ENCODE assay signal across 1 cellular context in the genomic region with DNA sequence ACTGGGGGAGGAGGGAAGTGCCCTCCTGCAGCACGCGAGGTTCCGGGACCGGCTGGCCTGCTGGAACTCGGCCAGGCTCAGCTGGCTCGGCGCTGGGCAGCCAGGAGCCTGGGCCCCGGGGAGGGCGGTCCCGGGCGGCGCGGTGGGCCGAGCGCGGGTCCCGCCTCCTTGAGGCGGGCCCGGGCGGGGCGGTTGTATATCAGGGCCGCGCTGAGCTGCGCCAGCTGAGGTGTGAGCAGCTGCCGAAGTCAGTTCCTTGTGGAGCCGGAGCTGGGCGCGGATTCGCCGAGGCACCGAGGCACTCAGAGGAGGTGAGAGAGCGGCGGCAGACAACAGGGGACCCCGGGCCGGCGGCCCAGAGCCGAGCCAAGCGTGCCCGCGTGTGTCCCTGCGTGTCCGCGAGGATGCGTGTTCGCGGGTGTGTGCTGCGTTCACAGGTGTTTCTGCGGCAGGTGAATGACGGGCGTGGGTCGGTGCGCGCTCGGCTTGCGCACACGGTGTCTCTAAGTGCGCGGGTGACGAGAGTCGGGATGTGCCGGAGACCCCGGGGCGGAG.
TF ChIP-seq lines count a peak whose summit lies in the region.

A gene (plus strand): TSS at position 227 of the 555 bp plus-strand sequence. CDS start 5,388 bp downstream, outside the sequence.

TF ChIP-seq in HepG2, 621 proteins besides CTCF, POLR2A, EP300 and RAD21 (continued from another document and continues in another):
- TF ChIP-seq, protein P1, sequence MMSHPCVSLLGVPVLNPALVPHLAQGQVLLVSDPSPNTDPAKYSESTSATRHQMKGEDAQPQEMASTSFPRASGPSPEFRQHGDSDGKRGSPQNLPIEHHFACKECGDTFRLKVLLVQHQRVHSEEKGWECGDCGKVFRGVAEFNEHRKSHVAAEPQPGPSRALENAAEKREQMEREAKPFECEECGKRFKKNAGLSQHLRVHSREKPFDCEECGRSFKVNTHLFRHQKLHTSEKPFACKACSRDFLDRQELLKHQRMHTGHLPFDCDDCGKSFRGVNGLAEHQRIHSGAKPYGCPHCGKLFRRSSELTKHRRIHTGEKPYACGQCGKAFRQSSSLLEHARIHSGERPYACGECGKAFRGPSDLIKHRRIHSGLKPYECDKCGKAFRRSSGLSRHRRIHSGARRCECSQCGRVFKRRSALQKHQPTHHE (CRISPR knock-in tag; IDR thresholded peaks at IDR 0.05; ENCODE audit: borderline replicate concordance): no peak
- TF ChIP-seq, protein P2, sequence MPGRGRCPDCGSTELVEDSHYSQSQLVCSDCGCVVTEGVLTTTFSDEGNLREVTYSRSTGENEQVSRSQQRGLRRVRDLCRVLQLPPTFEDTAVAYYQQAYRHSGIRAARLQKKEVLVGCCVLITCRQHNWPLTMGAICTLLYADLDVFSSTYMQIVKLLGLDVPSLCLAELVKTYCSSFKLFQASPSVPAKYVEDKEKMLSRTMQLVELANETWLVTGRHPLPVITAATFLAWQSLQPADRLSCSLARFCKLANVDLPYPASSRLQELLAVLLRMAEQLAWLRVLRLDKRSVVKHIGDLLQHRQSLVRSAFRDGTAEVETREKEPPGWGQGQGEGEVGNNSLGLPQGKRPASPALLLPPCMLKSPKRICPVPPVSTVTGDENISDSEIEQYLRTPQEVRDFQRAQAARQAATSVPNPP (CRISPR knock-in tag; IDR thresholded peaks at IDR 0.05): peak; percentile 76
- TF ChIP-seq ZNF510 (CRISPR knock-in tag; IDR thresholded peaks at IDR 0.05; ENCODE audit: low read depth) (peak; percentile 72; the same call in 1 of the 2 replicates), ZNF589 (CRISPR knock-in tag; conservative IDR thresholded peaks at IDR 0.05) (no peak; the same call in 1 of the 2 replicates), HNF4G (IDR thresholded peaks at IDR 0.05; ENCODE audit: borderline replicate concordance, low read depth, low read length) (peak; percentile 52; the same call in 1 of the 2 replicates), HNF4G (CRISPR knock-in tag; IDR thresholded peaks at IDR 0.05; ENCODE audit: borderline replicate concordance, low read depth) (peak; percentile 43; the same call in 1 of the 2 replicates), HOXA5 (CRISPR knock-in tag; IDR thresholded peaks at IDR 0.05) (peak; percentile 90), ZNF232 (CRISPR knock-in tag; IDR thresholded peaks at IDR 0.05; ENCODE audit: borderline replicate concordance) (peak; percentile 82; the same call in 1 of the 2 replicates), ZNF678 (CRISPR knock-in tag; IDR thresholded peaks at IDR 0.05) (no peak; the same call in 1 of the 2 replicates), ISL2 (CRISPR knock-in tag; IDR thresholded peaks at IDR 0.05) (peak; percentile 25; the same call in 1 of the 2 replicates), NR2F1 (CRISPR knock-in tag; IDR thresholded peaks at IDR 0.05) (0 out of 4 replicates have a peak, but pooled peaks of 1 of the 2 experiments have one; percentile 4), NFRKB (IDR thresholded peaks at IDR 0.05) (no peak), MYC (CRISPR knock-in tag; IDR thresholded peaks at IDR 0.05; ENCODE audit: borderline replicate concordance) (0 out of 2 replicates have a peak, but pooled peaks have one; percentile 90), TEAD3 (CRISPR knock-in tag; optimal IDR thresholded peaks at IDR 0.05; ENCODE audit: borderline replicate concordance) (peak; percentile 32), CEBPB (IDR thresholded peaks at IDR 0.05; ENCODE audit: borderline replicate concordance, low read depth, low read length) (no peak), ZNF121 (CRISPR knock-in tag; IDR thresholded peaks at IDR 0.05) (0 out of 2 replicates have a peak, but pooled peaks have one; percentile 23), MIER3 (CRISPR knock-in tag; IDR thresholded peaks at IDR 0.05; ENCODE audit: borderline replicate concordance) (peak; percentile 77; the same call in 1 of the 2 replicates), PCBP1 (IDR thresholded peaks at IDR 0.05; ENCODE audit: borderline replicate concordance, low read depth, low read length) (no peak), ZNF468 (CRISPR knock-in tag; IDR thresholded peaks at IDR 0.05) (peak; percentile 76; the same call in 1 of the 2 replicates), ZFP36L1 (CRISPR knock-in tag; IDR thresholded peaks at IDR 0.05) (peak; percentile 92), SRSF1 (optimal IDR thresholded peaks at IDR 0.05; ENCODE audit: low read depth, low read length) (peak; percentile 74), ZNF775 (CRISPR knock-in tag; IDR thresholded peaks at IDR 0.05; ENCODE audit: borderline replicate concordance) (no peak; the same call in 1 of the 2 replicates), ZNF282 (IDR thresholded peaks at IDR 0.05; ENCODE audit: partially characterized antibody) (no peak), ZBTB7A (CRISPR knock-in tag; IDR thresholded peaks at IDR 0.05) (no peak), ZC3H4 (CRISPR knock-in tag; IDR thresholded peaks at IDR 0.05; ENCODE audit: borderline replicate concordance) (0 out of 2 replicates have a peak, but pooled peaks have one; percentile 11), SRSF9 (IDR thresholded peaks at IDR 0.05; ENCODE audit: borderline replicate concordance, insufficient read depth, low read depth, low read length, poor library complexity, severe bottlenecking) (no peak), YEATS2 (CRISPR knock-in tag; IDR thresholded peaks at IDR 0.05; ENCODE audit: borderline replicate concordance) (0 out of 2 replicates have a peak, but pooled peaks have one; percentile 8), RXRA (CRISPR knock-in tag; IDR thresholded peaks at IDR 0.05) (peak; percentile 62)
- TF ChIP-seq, protein P3, sequence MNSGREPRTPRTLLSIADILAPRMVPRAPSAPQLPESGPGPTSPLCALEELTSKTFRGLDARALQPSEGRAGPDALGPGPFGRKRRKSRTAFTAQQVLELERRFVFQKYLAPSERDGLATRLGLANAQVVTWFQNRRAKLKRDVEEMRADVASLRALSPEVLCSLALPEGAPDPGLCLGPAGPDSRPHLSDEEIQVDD (CRISPR knock-in tag; IDR thresholded peaks at IDR 0.05; ENCODE audit: borderline replicate concordance): peak; percentile 54; the same call in 1 of the 2 replicates
- TF ChIP-seq, protein P4, sequence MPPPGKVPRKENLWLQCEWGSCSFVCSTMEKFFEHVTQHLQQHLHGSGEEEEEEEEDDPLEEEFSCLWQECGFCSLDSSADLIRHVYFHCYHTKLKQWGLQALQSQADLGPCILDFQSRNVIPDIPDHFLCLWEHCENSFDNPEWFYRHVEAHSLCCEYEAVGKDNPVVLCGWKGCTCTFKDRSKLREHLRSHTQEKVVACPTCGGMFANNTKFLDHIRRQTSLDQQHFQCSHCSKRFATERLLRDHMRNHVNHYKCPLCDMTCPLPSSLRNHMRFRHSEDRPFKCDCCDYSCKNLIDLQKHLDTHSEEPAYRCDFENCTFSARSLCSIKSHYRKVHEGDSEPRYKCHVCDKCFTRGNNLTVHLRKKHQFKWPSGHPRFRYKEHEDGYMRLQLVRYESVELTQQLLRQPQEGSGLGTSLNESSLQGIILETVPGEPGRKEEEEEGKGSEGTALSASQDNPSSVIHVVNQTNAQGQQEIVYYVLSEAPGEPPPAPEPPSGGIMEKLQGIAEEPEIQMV (CRISPR knock-in tag; IDR thresholded peaks at IDR 0.05; ENCODE audit: low read depth): no peak
- TF ChIP-seq, protein P5, sequence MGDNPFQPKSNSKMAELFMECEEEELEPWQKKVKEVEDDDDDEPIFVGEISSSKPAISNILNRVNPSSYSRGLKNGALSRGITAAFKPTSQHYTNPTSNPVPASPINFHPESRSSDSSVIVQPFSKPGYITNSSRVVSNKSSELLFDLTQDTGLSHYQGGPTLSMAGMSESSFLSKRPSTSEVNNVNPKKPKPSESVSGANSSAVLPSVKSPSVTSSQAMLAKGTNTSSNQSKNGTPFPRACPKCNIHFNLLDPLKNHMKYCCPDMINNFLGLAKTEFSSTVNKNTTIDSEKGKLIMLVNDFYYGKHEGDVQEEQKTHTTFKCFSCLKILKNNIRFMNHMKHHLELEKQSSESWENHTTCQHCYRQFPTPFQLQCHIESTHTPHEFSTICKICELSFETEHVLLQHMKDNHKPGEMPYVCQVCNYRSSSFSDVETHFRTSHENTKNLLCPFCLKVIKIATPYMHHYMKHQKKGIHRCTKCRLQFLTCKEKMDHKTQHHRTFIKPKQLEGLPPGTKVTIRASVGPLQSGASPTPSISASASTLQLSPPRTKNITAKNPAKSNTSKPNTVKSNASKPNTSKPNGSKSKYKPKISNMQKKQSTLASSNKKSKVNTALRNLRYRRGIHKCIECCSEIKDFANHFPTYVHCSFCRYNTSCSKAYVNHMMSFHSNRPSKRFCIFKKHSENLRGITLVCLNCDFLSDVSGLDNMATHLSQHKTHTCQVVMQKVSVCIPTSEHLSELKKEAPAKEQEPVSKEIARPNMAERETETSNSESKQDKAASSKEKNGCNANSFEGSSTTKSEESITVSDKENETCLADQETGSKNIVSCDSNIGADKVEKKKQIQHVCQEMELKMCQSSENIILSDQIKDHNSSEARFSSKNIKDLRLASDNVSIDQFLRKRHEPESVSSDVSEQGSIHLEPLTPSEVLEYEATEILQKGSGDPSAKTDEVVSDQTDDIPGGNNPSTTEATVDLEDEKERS (CRISPR knock-in tag; IDR thresholded peaks at IDR 0.05): peak; percentile 82
- TF ChIP-seq, protein P6, sequence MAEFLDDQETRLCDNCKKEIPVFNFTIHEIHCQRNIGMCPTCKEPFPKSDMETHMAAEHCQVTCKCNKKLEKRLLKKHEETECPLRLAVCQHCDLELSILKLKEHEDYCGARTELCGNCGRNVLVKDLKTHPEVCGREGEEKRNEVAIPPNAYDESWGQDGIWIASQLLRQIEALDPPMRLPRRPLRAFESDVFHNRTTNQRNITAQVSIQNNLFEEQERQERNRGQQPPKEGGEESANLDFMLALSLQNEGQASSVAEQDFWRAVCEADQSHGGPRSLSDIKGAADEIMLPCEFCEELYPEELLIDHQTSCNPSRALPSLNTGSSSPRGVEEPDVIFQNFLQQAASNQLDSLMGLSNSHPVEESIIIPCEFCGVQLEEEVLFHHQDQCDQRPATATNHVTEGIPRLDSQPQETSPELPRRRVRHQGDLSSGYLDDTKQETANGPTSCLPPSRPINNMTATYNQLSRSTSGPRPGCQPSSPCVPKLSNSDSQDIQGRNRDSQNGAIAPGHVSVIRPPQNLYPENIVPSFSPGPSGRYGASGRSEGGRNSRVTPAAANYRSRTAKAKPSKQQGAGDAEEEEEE (CRISPR knock-in tag; IDR thresholded peaks at IDR 0.05; ENCODE audit: borderline replicate concordance): peak; percentile 11; the same call in 1 of the 2 replicates
- TF ChIP-seq, protein P7, sequence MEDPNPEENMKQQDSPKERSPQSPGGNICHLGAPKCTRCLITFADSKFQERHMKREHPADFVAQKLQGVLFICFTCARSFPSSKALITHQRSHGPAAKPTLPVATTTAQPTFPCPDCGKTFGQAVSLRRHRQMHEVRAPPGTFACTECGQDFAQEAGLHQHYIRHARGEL (CRISPR knock-in tag; IDR thresholded peaks at IDR 0.05): no peak; the same call in 1 of the 2 replicates
- TF ChIP-seq, protein P8, sequence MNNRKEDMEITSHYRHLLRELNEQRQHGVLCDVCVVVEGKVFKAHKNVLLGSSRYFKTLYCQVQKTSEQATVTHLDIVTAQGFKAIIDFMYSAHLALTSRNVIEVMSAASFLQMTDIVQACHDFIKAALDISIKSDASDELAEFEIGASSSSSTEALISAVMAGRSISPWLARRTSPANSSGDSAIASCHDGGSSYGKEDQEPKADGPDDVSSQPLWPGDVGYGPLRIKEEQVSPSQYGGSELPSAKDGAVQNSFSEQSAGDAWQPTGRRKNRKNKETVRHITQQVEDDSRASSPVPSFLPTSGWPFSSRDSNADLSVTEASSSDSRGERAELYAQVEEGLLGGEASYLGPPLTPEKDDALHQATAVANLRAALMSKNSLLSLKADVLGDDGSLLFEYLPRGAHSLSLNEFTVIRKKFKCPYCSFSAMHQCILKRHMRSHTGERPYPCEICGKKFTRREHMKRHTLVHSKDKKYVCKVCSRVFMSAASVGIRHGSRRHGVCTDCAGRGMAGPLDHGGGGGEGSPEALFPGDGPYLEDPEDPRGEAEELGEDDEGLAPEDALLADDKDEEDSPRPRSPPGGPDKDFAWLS (CRISPR knock-in tag; IDR thresholded peaks at IDR 0.05; ENCODE audit: borderline replicate concordance): no peak
- TF ChIP-seq, protein P9, sequence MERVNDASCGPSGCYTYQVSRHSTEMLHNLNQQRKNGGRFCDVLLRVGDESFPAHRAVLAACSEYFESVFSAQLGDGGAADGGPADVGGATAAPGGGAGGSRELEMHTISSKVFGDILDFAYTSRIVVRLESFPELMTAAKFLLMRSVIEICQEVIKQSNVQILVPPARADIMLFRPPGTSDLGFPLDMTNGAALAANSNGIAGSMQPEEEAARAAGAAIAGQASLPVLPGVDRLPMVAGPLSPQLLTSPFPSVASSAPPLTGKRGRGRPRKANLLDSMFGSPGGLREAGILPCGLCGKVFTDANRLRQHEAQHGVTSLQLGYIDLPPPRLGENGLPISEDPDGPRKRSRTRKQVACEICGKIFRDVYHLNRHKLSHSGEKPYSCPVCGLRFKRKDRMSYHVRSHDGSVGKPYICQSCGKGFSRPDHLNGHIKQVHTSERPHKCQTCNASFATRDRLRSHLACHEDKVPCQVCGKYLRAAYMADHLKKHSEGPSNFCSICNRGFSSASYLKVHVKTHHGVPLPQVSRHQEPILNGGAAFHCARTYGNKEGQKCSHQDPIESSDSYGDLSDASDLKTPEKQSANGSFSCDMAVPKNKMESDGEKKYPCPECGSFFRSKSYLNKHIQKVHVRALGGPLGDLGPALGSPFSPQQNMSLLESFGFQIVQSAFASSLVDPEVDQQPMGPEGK (CRISPR knock-in tag; IDR thresholded peaks at IDR 0.05): peak; percentile 92
- TF ChIP-seq, protein P10, sequence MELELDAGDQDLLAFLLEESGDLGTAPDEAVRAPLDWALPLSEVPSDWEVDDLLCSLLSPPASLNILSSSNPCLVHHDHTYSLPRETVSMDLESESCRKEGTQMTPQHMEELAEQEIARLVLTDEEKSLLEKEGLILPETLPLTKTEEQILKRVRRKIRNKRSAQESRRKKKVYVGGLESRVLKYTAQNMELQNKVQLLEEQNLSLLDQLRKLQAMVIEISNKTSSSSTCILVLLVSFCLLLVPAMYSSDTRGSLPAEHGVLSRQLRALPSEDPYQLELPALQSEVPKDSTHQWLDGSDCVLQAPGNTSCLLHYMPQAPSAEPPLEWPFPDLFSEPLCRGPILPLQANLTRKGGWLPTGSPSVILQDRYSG (CRISPR knock-in tag; IDR thresholded peaks at IDR 0.05): no peak
